ENCODE assay signal across 1 cellular context in genomic region chr20:3045816-3046676, GRCh38.
TF ChIP-seq lines count a peak whose summit lies in the region.

TSS of gene MRPS26 (plus strand) at chr20:3046052. CDS start at chr20:3046069, 17 bp downstream.

TF ChIP-seq in A549, 52 proteins besides CTCF, POLR2A, EP300 and RAD21 (continued from another document):
- peak; percentile 78 for TF ChIP-seq E2F6 (IDR thresholded peaks at IDR 0.05; ENCODE audit: borderline replicate concordance, low read depth)
- TF ChIP-seq SREBF2 (IDR thresholded peaks at IDR 0.05), result no peak
- peak; percentile 77; the same call in 1 of the 2 replicates for TF ChIP-seq HDAC2 (IDR thresholded peaks at IDR 0.05)
- TF ChIP-seq REST (IDR thresholded peaks at IDR 0.05), result peak; percentile 17; the same call in 1 of the 2 replicates
